In the genomic region with DNA sequence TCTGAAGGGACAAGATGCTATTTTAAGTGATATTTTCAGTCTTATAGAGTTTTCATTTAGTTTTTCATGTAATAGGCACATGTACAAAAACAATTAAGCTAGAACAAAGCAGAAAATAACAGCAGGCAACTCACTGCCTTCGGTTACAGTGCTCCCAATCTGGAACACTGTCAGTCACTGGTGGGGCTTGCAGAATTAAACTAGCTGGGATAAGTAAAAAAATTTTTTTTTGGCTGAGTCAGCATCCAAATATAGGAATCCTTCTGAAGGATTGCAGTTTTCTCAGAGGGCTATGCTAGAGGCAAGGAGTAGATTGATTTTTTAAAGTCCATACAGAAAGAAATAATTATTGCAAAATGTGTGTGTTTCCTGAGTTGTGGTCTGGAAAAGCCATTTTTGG, we compare ENCODE assay signal across 20 cellular contexts.
DNase-seq lines count a peak whose midpoint lies in the region; ATAC-seq, FAIRE-seq and TF ChIP-seq lines count a peak whose summit lies in the region.
"Had no signal": no experiment of that assay in that cellular context is flagged by ENCODE, and none has a peak within 500 bp of the region (broad histone marks: within the 10 kb centered on the region; RNA-seq: fewer than 3 reads in every experiment).

No MANE protein-coding gene starts in this region.

- no peak for FAIRE-seq in K562 (lab: Jason Lieb, UNC)
- FAIRE-seq in frontal cortex (lab: Jason Lieb, UNC) = no peak
- FAIRE-seq: GM19239, RCC 7860 had no signal

- H3K27ac ChIP-seq in K562 (ENCODE audit: extremely low read depth, low read depth, low read length) = no peak overlapping the region
- H3K27ac ChIP-seq: C4-2B, SJSA1 had no signal

- H3K9me3 ChIP-seq in K562 (replicated peaks; ENCODE audit: control insufficient read depth, insufficient read depth, low read depth, low read length) = no peaks in the 10 kb centered on the region
- H3K9me3 ChIP-seq: SJSA1 had no signal

- H2AFZ ChIP-seq in K562 (ENCODE audit: low read depth, low read length) = no peak overlapping the region

- no peak for TF ChIP-seq RAD21 in K562 (CRISPR knock-in tag; conservative IDR thresholded peaks at IDR 0.05 in 1 of 2, IDR thresholded peaks at IDR 0.05 in 1 of 2)

- DNase-seq in GM03348 (ENCODE audit: low spot score) (peak; percentile 13), K562 (ENCODE audit: extremely low read depth in 1 of 4, low spot score in 3 of 4) (no peak), fibroblast of the aortic adventitia (ENCODE audit: low read depth) (peak; percentile 33), NCI-H345 treated with DMSO at 0.1 percent for 48 hours (lab: John Stamatoyannopoulos, UW; ENCODE audit: unreplicated experiment) (no peak), frontal cortex (ENCODE audit: low spot score in 2 of 2) (no peak)
- DNase-seq in stimulated activated CD4-positive, alpha-beta T cell treated with anti-CD3 and anti-CD28 coated beads, Interleukin-4, amount 100 ng/mL, for 4 hours = no peak
- DNase-seq: ACHN, GDM1, KG1, NCI-H1105, NCI-H146, NCI-H2029 treated with DMSO at 0.1 percent for 48 hours, NCI-H345, NCI-H524 treated with DMSO at 0.1 percent for 48 hours had no signal

- no peak overlapping the region for H3K4me2 ChIP-seq in K562 (ENCODE audit: insufficient read depth, low read length)

- ATAC-seq in K562 (no peak), HG03280 (IDR thresholded peaks at IDR 0.05; ENCODE audit: unreplicated experiment) (no peak)
- ATAC-seq: Right ventricle myocardium inferior had no signal

- no peaks in the 10 kb centered on the region for H3K27me3 ChIP-seq in K562 (ENCODE audit: control insufficient read depth in 2 of 2, insufficient read depth in 2 of 2, low read length in 2 of 2)
- H3K27me3 ChIP-seq: SJSA1 had no signal

- POLR2A ChIA-PET in K562 (lab: Yijun Ruan, JAX) = no interaction called here

- intact Hi-C loops in K562 (cut with micrococcal nuclease) = no loop called here

- WGBS in K562 (ENCODE audit: insufficient coverage, low coverage, missing lambda C conversion rate) = 0% methylated on average over 1 of the region's 1 CpG

- no peak for TF ChIP-seq EP300 in K562 (IDR thresholded peaks at IDR 0.05; ENCODE audit: low read length)

- no peaks in the 10 kb centered on the region for H3K79me2 ChIP-seq in K562 (ENCODE audit: control insufficient read depth, insufficient read depth, low read length)

- H4K20me1 ChIP-seq in K562 (replicated peaks; ENCODE audit: control insufficient read depth, insufficient read depth, low read length) = no peaks in the 10 kb centered on the region

- BruUV-seq in K562 (replicated peaks; lab: Mats Ljungman, UMichigan) = no TSS peak

- in situ Hi-C loops in K562 (cut with MboI) = no loop called here

- H3K9ac ChIP-seq in K562 (ENCODE audit: insufficient read depth in 1 of 2, low read depth in 2 of 2, low read length in 2 of 2) = no peak overlapping the region

- no peaks in the 10 kb centered on the region for H3K9me1 ChIP-seq in K562 (ENCODE audit: control insufficient read depth, insufficient read depth, low read length)

- TF ChIP-seq CTCF in K562 (IDR thresholded peaks at IDR 0.05 in 2 of 3, conservative IDR thresholded peaks at IDR 0.05 in 1 of 3; ENCODE audit: insufficient read depth in 2 of 3, low read depth in 1 of 3, low read length in 3 of 3) = no peak
- TF ChIP-seq CTCF in fibroblast of the aortic adventitia (IDR thresholded peaks at IDR 0.05; ENCODE audit: insufficient read depth, low read length) = no peak

- CTCF ChIA-PET in K562 (lab: Yijun Ruan, JAX; ENCODE audit: low intra/inter-chr PET ratio) = no interaction called here

- H3K4me1 ChIP-seq in K562 (replicated peaks in 1 of 2; ENCODE audit: control insufficient read depth in 2 of 2, insufficient read depth in 2 of 2, low read length in 2 of 2) = no peaks in the 10 kb centered on the region
- H3K4me1 ChIP-seq: SJSA1 had no signal

- no peaks in the 10 kb centered on the region for H3K36me3 ChIP-seq in K562 (ENCODE audit: control insufficient read depth, insufficient read depth, low read length)
- H3K36me3 ChIP-seq: SJSA1 had no signal

- TF ChIP-seq POLR2A in K562 (conservative IDR thresholded peaks at IDR 0.05) = no peak

- H3K4me3 ChIP-seq in K562 (no peak overlapping the region), fibroblast of the aortic adventitia (ENCODE audit: low read depth, low read length) (no peak overlapping the region)
- H3K4me3 ChIP-seq: SJSA1 had no signal

TF ChIP-seq in K562, 482 proteins besides CTCF, POLR2A, EP300 and RAD21:
- TF ChIP-seq C11orf30 (IDR thresholded peaks at IDR 0.05; ENCODE audit: low read depth) (peak; percentile 52), SP1 (CRISPR knock-in tag; IDR thresholded peaks at IDR 0.05) (no peak), MCM2 (IDR thresholded peaks at IDR 0.05; ENCODE audit: low read depth) (no peak), MAFG (tag; conservative IDR thresholded peaks at IDR 0.05) (peak; percentile 57), MAFK (IDR thresholded peaks at IDR 0.05; ENCODE audit: low read length) (peak; percentile 54; the same call in 1 of the 2 replicates), MAFF (IDR thresholded peaks at IDR 0.05; ENCODE audit: low read length) (peak; percentile 60), ZNF316 (IDR thresholded peaks at IDR 0.05) (peak; percentile 66), ZZZ3 (IDR thresholded peaks at IDR 0.05) (no peak)
- TF ChIP-seq, protein P1, sequence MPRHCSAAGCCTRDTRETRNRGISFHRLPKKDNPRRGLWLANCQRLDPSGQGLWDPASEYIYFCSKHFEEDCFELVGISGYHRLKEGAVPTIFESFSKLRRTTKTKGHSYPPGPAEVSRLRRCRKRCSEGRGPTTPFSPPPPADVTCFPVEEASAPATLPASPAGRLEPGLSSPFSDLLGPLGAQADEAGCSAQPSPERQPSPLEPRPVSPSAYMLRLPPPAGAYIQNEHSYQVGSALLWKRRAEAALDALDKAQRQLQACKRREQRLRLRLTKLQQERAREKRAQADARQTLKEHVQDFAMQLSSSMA (CRISPR knock-in tag; IDR thresholded peaks at IDR 0.05) = no peak

Comparison
In these comparisons a context has a peak if more than half of its experiments do, and no peak if none do; other contexts are left out.
1. DNase-seq: peak in GM03348 (single experiment) and fibroblast of the aortic adventitia (single experiment); none in K562 (0 of 4), NCI-H345 treated with DMSO at 0.1 percent for 48 hours (single experiment), frontal cortex (0 of 2) and stimulated activated CD4-positive, alpha-beta T cell treated with anti-CD3 and anti-CD28 coated beads, Interleukin-4, amount 100 ng/mL, for 4 hours (0 of 2).